In the genomic region with DNA sequence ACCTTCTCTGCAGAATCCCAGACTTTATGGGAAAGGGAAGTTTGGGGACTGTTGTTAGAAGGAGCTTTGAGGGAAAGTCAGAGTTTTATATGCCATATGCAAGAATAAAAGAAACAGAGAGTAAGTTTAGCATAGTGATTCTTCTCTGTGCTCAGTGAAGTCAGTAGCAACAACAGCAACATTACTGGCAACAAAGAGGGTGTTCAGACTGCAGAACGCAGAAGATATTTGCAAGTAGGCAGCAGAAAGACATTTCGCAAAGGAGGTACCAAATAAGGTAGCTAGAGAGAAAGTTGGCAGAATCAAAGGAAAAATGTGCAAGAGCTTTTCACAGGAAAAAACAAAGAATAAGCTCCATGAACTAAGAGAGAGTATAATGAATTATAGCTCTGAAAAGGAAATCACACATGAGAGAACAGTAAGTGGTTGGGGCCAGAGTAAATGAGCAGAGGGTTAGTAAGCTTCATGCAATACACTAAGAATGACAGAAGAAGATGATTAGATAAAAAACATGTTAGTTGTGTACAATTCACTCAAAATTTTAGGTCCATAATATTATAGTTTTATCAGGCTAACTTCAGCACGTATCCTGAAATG, we compare ENCODE assay signal across 33 cellular contexts.
DNase-seq lines count a peak whose midpoint lies in the region; ATAC-seq and TF ChIP-seq lines count a peak whose summit lies in the region.
"Had no signal": no experiment of that assay in that cellular context is flagged by ENCODE, and none has a peak within 500 bp of the region (broad histone marks: within the 10 kb centered on the region; RNA-seq: fewer than 3 reads in every experiment).

No MANE protein-coding gene starts in this region.

- H3K36me3 ChIP-seq in heart right ventricle: no peaks in the 10 kb centered on the region
- H3K36me3 ChIP-seq in rectal smooth muscle tissue (ENCODE audit: control insufficient read depth, insufficient read depth, low read length): no peaks in the 10 kb centered on the region
- H3K36me3 ChIP-seq: BE2C, right atrium auricular region had no signal

- peaks cover 0 to 6% (median 0%) of the 10 kb centered on the region in 11 donors for H3K9me3 ChIP-seq in heart right ventricle
- H3K9me3 ChIP-seq: BE2C, body of pancreas, right atrium auricular region had no signal

- DNase-seq in left ventricle myocardium superior (no peak), heart right ventricle (no peak), fibroblast of the conjunctiva (ENCODE audit: low read depth) (peak; percentile 1), LoVo (ENCODE audit: low spot score) (no peak)
- DNase-seq: activated CD4-positive, alpha-beta T cell treated with anti-CD3 and anti-CD28 coated beads, Interleukin-2, amount 10 ng/mL, durations not matched to agents 24 days and 14 days; activated gamma-delta T cell; activated T-cell treated with anti-CD3 and anti-CD28 coated beads, Interleukin-2, amount 50 U/mL, for 24 hours; BE2C; body of pancreas; CD8-positive, alpha-beta memory T cell; cerebellar nuclear complex; DMS 273 treated with DMSO at 0.1 percent for 48 hours; EL; foreskin keratinocyte; IMR-90; left cardiac atrium; naive thymus-derived CD8-positive, alpha-beta T cell; NCI-H1048; NCI-H1694 treated with DMSO at 0.1 percent for 48 hours; NCI-H2171 treated with DMSO at 0.1 percent for 48 hours; NCI-H510A treated with DMSO at 0.1 percent for 48 hours; NK-92 treated with Interleukin-12 subunit alpha and Interleukin-12 subunit beta, amount 100 ng/mL, for 24 hours; PC-9; SHP77; stimulated activated CD4-positive, alpha-beta T cell treated with anti-CD3 and anti-CD28 coated beads, Interleukin-12 subunit alpha, Interleukin-12 subunit beta, amount 100 ng/mL, for 4 hours; stimulated activated CD4-positive, alpha-beta T cell treated with anti-CD3 and anti-CD28 coated beads, Interleukin-4, amount 100 ng/mL, for 24 hours had no signal

- H3K27me3 ChIP-seq in heart right ventricle (no peaks in the 10 kb centered on the region), rectal smooth muscle tissue (ENCODE audit: control insufficient read depth, insufficient read depth, low read length) (no peaks in the 10 kb centered on the region)
- H3K27me3 ChIP-seq: BE2C, body of pancreas, foreskin keratinocyte, right atrium auricular region had no signal

- no peak overlapping the region for H3K27ac ChIP-seq in heart right ventricle
- H3K27ac ChIP-seq in rectal smooth muscle tissue (ENCODE audit: low read depth, low read length): peak overlapping the region; percentile 60
- H3K27ac ChIP-seq: body of pancreas, foreskin keratinocyte, PC-9, VCaP had no signal

- intact Hi-C loops in left ventricle myocardium superior (cut with micrococcal nuclease): no loop called here
- intact Hi-C loops in heart right ventricle (cut with DNase I): no loop called here

- H3K4me1 ChIP-seq in heart right ventricle (no peaks in the 10 kb centered on the region), rectal smooth muscle tissue (ENCODE audit: control insufficient read depth, insufficient read depth, low read length) (peaks cover 8% of the 10 kb centered on the region)
- H3K4me1 ChIP-seq: BE2C, body of pancreas, foreskin keratinocyte, right atrium auricular region had no signal

- peak; percentile 34 for ATAC-seq in left ventricle myocardium superior
- no peak for ATAC-seq in heart right ventricle
- ATAC-seq in GM18858 (IDR thresholded peaks at IDR 0.05; ENCODE audit: unreplicated experiment): no peak
- no peak for ATAC-seq in HG03175 (IDR thresholded peaks at IDR 0.05; ENCODE audit: unreplicated experiment)
- no peak for ATAC-seq in HG03521 (IDR thresholded peaks at IDR 0.05; ENCODE audit: unreplicated experiment)
- ATAC-seq: body of pancreas; foreskin keratinocyte; naive thymus-derived CD8-positive, alpha-beta T cell; stimulated activated memory B cell treated with anti-CD40 and anti-IgM and Interleukin-4, amounts not matched to agents 10 μg/mL and 1 μg/mL and 100 μg/mL, for 72 hours had no signal

- no peak for TF ChIP-seq CTCF in heart right ventricle (IDR thresholded peaks at IDR 0.05)

- H3K9ac ChIP-seq in rectal smooth muscle tissue (ENCODE audit: low read length): no peak overlapping the region

- H3K4me3 ChIP-seq in heart right ventricle (no peak overlapping the region), rectal smooth muscle tissue (ENCODE audit: low read length) (no peak overlapping the region)
- H3K4me3 ChIP-seq: body of pancreas, PC-9, right atrium auricular region had no signal

- WGBS in heart right ventricle, 2 donors: 74 to 84% methylated on average over 3 of the region's 3 CpGs
